9 cellular contexts compared by ENCODE assay signal in genomic region chr7:140674899-140675701, GRCh38. TPM values are rescaled to one million over a fixed set of nuclear protein-coding genes. Genes with fewer than 3 reads are reported as not detected.
DNase-seq lines count a peak whose midpoint lies in the region; ATAC-seq and TF ChIP-seq lines count a peak whose summit lies in the region.
"Had no signal": no experiment of that assay in that cellular context is flagged by ENCODE, and none has a peak within 500 bp of the region (broad histone marks: within the 10 kb centered on the region; RNA-seq: fewer than 3 reads in every experiment).

No MANE protein-coding gene starts in this region.

- H3K36me3 ChIP-seq in SJCRH30, result no peaks in the 10 kb centered on the region
- H3K36me3 ChIP-seq: SJSA1 had no signal

- peak overlapping the region in 1 of 2 donors; percentile 43 for H3K27ac Mint-ChIP-seq in natural killer cell treated with Interleukin-12 subunit alpha and Interleukin-12 subunit beta and Interleukin-15 and Interleukin-18, amount 100 ng/mL, for 72 hours

- no peaks in the 10 kb centered on the region for H3K9me3 ChIP-seq in SJCRH30 (replicated peaks)
- H3K9me3 ChIP-seq: SJSA1 had no signal

- DNase-seq in C1 segment of cervical spinal cord (lab: John Stamatoyannopoulos, UW) (peak in 10 of 14 donors; percentile 6 to 49 (median 39)), SJCRH30 (peak; percentile 45 to 71), epithelial cell of esophagus (ENCODE audit: low read depth) (peak; percentile 22)
- no peak for DNase-seq in natural killer cell treated with Interleukin-12 subunit alpha and Interleukin-12 subunit beta and Interleukin-15 and Interleukin-18, amount 100 ng/mL, for 72 hours (ENCODE audit: low spot score)

- no peaks in the 10 kb centered on the region for H3K27me3 ChIP-seq in SJCRH30
- H3K27me3 ChIP-seq: SJSA1 had no signal

- H3K36me3 Mint-ChIP-seq in natural killer cell treated with Interleukin-12 subunit alpha and Interleukin-12 subunit beta and Interleukin-15 and Interleukin-18, amount 100 ng/mL, for 72 hours, result no peaks in the 10 kb centered on the region

- H3K4me3 Mint-ChIP-seq in natural killer cell treated with Interleukin-12 subunit alpha and Interleukin-12 subunit beta and Interleukin-15 and Interleukin-18, amount 100 ng/mL, for 72 hours, result peak overlapping the region; percentile 89

- H3K27ac ChIP-seq in SJCRH30, result no peak overlapping the region
- H3K27ac ChIP-seq: SJSA1 had no signal

- H3K4me1 Mint-ChIP-seq in natural killer cell treated with Interleukin-12 subunit alpha and Interleukin-12 subunit beta and Interleukin-15 and Interleukin-18, amount 100 ng/mL, for 72 hours (ENCODE audit: low read depth in 2 of 2), result peaks cover 29% of the 10 kb centered on the region in 2 donors

- no peaks in the 10 kb centered on the region for H3K9me3 Mint-ChIP-seq in natural killer cell treated with Interleukin-12 subunit alpha and Interleukin-12 subunit beta and Interleukin-15 and Interleukin-18, amount 100 ng/mL, for 72 hours

- H3K4me1 ChIP-seq in SJCRH30, result peaks cover 3% of the 10 kb centered on the region; the same call in 1 of the 2 replicates

- TF ChIP-seq CTCF in GM12873 (IDR thresholded peaks at IDR 0.05; ENCODE audit: insufficient read depth, low read depth, low read length, missing control alignments) (peak; percentile 37), epithelial cell of esophagus (IDR thresholded peaks at IDR 0.05; ENCODE audit: insufficient read depth, low read depth, low read length, missing control alignments) (peak; percentile 38)

- no peaks in the 10 kb centered on the region for H3K27me3 Mint-ChIP-seq in natural killer cell treated with Interleukin-12 subunit alpha and Interleukin-12 subunit beta and Interleukin-15 and Interleukin-18, amount 100 ng/mL, for 72 hours

- H3K4me3 ChIP-seq in SJCRH30 (no peak overlapping the region), epithelial cell of esophagus (ENCODE audit: low read length) (no peak overlapping the region)
- H3K4me3 ChIP-seq: SJSA1 had no signal

- no peak for ATAC-seq in natural killer cell treated with Interleukin-12 subunit alpha and Interleukin-12 subunit beta and Interleukin-15 and Interleukin-18, amount 100 ng/mL, for 72 hours
- ATAC-seq in GM21717 (IDR thresholded peaks at IDR 0.05; ENCODE audit: unreplicated experiment) (no peak), GM19397 (IDR thresholded peaks at IDR 0.05; ENCODE audit: unreplicated experiment) (no peak), GM21619 (IDR thresholded peaks at IDR 0.05; ENCODE audit: unreplicated experiment) (no peak)

RNA-seq across cellular contexts. Expression of gene ADCK2, which starts 2.4 kb away (rescaled TPM):
- 16.1 and 17.3 TPM in 2 replicates for total RNA-seq in SJCRH30 (2014; rRNA removed; shearing (Covaris generic))
- total RNA-seq in natural killer cell treated with Interleukin-12 subunit alpha and Interleukin-12 subunit beta and Interleukin-15 and Interleukin-18, amount 100 ng/mL, for 72 hours, result 10 to 100 TPM in 1 of 2 donors, 1 to 10 TPM in 1; 8.2 to 12.2 TPM

RNA-seq across cellular contexts. Expression of gene NDUFB2, which starts 21.4 kb away (rescaled TPM):
- 158 and 204 TPM in 2 replicates for total RNA-seq in SJCRH30 (2014; rRNA removed; shearing (Covaris generic))
- total RNA-seq in natural killer cell treated with Interleukin-12 subunit alpha and Interleukin-12 subunit beta and Interleukin-15 and Interleukin-18, amount 100 ng/mL, for 72 hours, result 100 to 1,000 TPM; 169 to 222 TPM

RNA-seq across cellular contexts. Expression of gene DENND2A, which starts 34.5 kb away (rescaled TPM):
- total RNA-seq in SJCRH30 (2014; rRNA removed; shearing (Covaris generic)), result 9.2 and 10.7 TPM in 2 replicates
- total RNA-seq in natural killer cell treated with Interleukin-12 subunit alpha and Interleukin-12 subunit beta and Interleukin-15 and Interleukin-18, amount 100 ng/mL, for 72 hours, result not detected
